In genomic region chr17:33316733-33317132, GRCh38 we compare ENCODE assay signal across 9 cellular contexts. TPM values are rescaled to one million over a fixed set of nuclear protein-coding genes. Genes with fewer than 3 reads are reported as not detected.
"Had no signal": no experiment of that assay in that cellular context is flagged by ENCODE, and none has a peak within 500 bp of the region (broad histone marks: within the 10 kb centered on the region; RNA-seq: fewer than 3 reads in every experiment).

No MANE protein-coding gene starts in this region.

- FAIRE-seq: HepG2, HTR-8/SVneo, K562 had no signal

- DNase-seq: IMR-90, KBM-7 had no signal

- H3K4me3 ChIP-seq: K562 had no signal

- H3K27ac ChIP-seq: HL-60 had no signal

- ATAC-seq: HepG2, K562 had no signal

RNA-seq across cellular contexts. Expression of gene ASIC2, which starts 23.6 kb away (rescaled TPM):
- total RNA-seq: HepG2, HT-29, HT1080, K562 had no signal
- polyA plus RNA-seq: HepG2, IgD-negative memory B cell, K562 had no signal
